In genomic region chr12:116594325-116595038, GRCh38 we compare ENCODE assay signal across 10 cellular contexts. TPM values are rescaled to one million over a fixed set of nuclear protein-coding genes. Genes with fewer than 3 reads are reported as not detected.
A peak's percentile ranks its signal among the peaks of the same experiment; 100 is the strongest.
DNase-seq lines count a peak whose midpoint lies in the region; ATAC-seq and TF ChIP-seq lines count a peak whose summit lies in the region.
"Had no signal": no experiment of that assay in that cellular context is flagged by ENCODE, and none has a peak within 500 bp of the region (broad histone marks: within the 10 kb centered on the region; RNA-seq: fewer than 3 reads in every experiment).

No MANE protein-coding gene starts in this region.

- intact Hi-C loops in left cardiac atrium (cut with DNase I) (loop anchor here (5.0 to 10.0 kb wide), 3 partner anchors 317 to 597 kb away; partner anchors contain the start of gene MED13L (in 1 of the 2)), A673 (cut with micrococcal nuclease; ENCODE audit: unreplicated experiment) (no loop called here)

- CTCF ChIA-PET in A673 (lab: Charles Lee): no interaction called here

- DNase-seq in activated CD4-positive, CD25-positive, alpha-beta regulatory T cell (lab: John Stamatoyannopoulos, UW): no peak
- peak; percentile 11 to 12 for DNase-seq in activated CD4-positive, alpha-beta T cell treated with anti-CD3 and anti-CD28 coated beads, Interleukin-2, amount 50 U/mL, for 4 hours
- DNase-seq in left cardiac atrium: peak; percentile 51
- no peak for DNase-seq in A673 (ENCODE audit: low spot score)
- DNase-seq in NCI-H1417 treated with DMSO at 0.1 percent for 48 hours (lab: John Stamatoyannopoulos, UW): no peak
- no peak for DNase-seq in NCI-H345 treated with DMSO at 0.1 percent for 48 hours (lab: John Stamatoyannopoulos, UW; ENCODE audit: unreplicated experiment)
- DNase-seq: brain microvascular endothelial cell had no signal

- H3K36me3 ChIP-seq in A673 (ENCODE audit: insufficient read depth, low read length, poor library complexity, severe bottlenecking): no peaks in the 10 kb centered on the region
- H3K36me3 ChIP-seq: brain microvascular endothelial cell, vagina had no signal

- H3K27ac ChIP-seq in A673 (ENCODE audit: low read depth, low read length, poor library complexity, severe bottlenecking): no peak overlapping the region
- H3K27ac ChIP-seq: brain microvascular endothelial cell, vagina had no signal

- no peaks in the 10 kb centered on the region for H3K27me3 Mint-ChIP-seq in stimulated activated naive CD8-positive, alpha-beta T cell treated with anti-CD3 and anti-CD28 coated beads, Interleukin-15, Interleukin-2, amounts not matched to agents 100 ng/mL and 50 ng/mL, for 24 hours

- H3K4me3 Mint-ChIP-seq in stimulated activated naive CD8-positive, alpha-beta T cell treated with anti-CD3 and anti-CD28 coated beads, Interleukin-15, Interleukin-2, amounts not matched to agents 100 ng/mL and 50 ng/mL, for 24 hours: peak overlapping the region; percentile 57

- H3K36me3 Mint-ChIP-seq in stimulated activated naive CD8-positive, alpha-beta T cell treated with anti-CD3 and anti-CD28 coated beads, Interleukin-15, Interleukin-2, amounts not matched to agents 100 ng/mL and 50 ng/mL, for 24 hours (ENCODE audit: low read depth): no peaks in the 10 kb centered on the region

- H3K9me3 Mint-ChIP-seq in stimulated activated naive CD8-positive, alpha-beta T cell treated with anti-CD3 and anti-CD28 coated beads, Interleukin-15, Interleukin-2, amounts not matched to agents 100 ng/mL and 50 ng/mL, for 24 hours: no peaks in the 10 kb centered on the region

- POLR2A ChIA-PET in A673 (lab: Charles Lee; ENCODE audit: low non-redundant PET): no interaction called here

- H3K4me1 ChIP-seq in A673 (ENCODE audit: insufficient read depth, low read length, poor library complexity, severe bottlenecking): peaks cover 17% of the 10 kb centered on the region

- peaks cover 34% of the 10 kb centered on the region for H3K4me1 Mint-ChIP-seq in stimulated activated naive CD8-positive, alpha-beta T cell treated with anti-CD3 and anti-CD28 coated beads, Interleukin-15, Interleukin-2, amounts not matched to agents 100 ng/mL and 50 ng/mL, for 24 hours (ENCODE audit: low read depth)

- no TSS peak for BruUV-seq in A673 (replicated peaks; lab: Mats Ljungman, UMichigan)

- no peaks in the 10 kb centered on the region for H3K9me3 ChIP-seq in A673 (ENCODE audit: low read depth, low read length, poor library complexity, severe bottlenecking)
- H3K9me3 ChIP-seq: vagina had no signal

- no peak overlapping the region for H3K4me3 ChIP-seq in A673 (ENCODE audit: low read depth, low read length, poor library complexity, severe bottlenecking)
- H3K4me3 ChIP-seq: vagina had no signal

- H3K27me3 ChIP-seq in A673 (replicated peaks; ENCODE audit: insufficient read depth, low read depth, low read length, poor library complexity): no peaks in the 10 kb centered on the region
- H3K27me3 ChIP-seq: brain microvascular endothelial cell, vagina had no signal

- H3K27ac Mint-ChIP-seq in stimulated activated naive CD8-positive, alpha-beta T cell treated with anti-CD3 and anti-CD28 coated beads, Interleukin-15, Interleukin-2, amounts not matched to agents 100 ng/mL and 50 ng/mL, for 24 hours: peak overlapping the region; percentile 87

- ATAC-seq in activated CD4-positive, CD25-positive, alpha-beta regulatory T cell treated with anti-CD3 and anti-CD28 coated beads, Interleukin-2, amount 50 U/mL, for 24 hours: peak; percentile 35 to 65
- peak; percentile 13 to 33 for ATAC-seq in left cardiac atrium

- no peak for TF ChIP-seq CTCF in A673 (conservative IDR thresholded peaks at IDR 0.05; ENCODE audit: low read depth, low read length)

RNA-seq across cellular contexts. Expression of gene MAP1LC3B2, which starts 35.3 kb away (rescaled TPM):
- total RNA-seq in left cardiac atrium: 1 to 10 TPM; 1.3 to 2.1 TPM
- total RNA-seq in A673 (2021): 1.7 and 3.9 TPM in 2 replicates
- total RNA-seq: vagina had no signal

Comparison
In these comparisons a context has a peak if more than half of its experiments do, and no peak if none do; other contexts are left out.
1. DNase-seq: peak in activated CD4-positive, alpha-beta T cell treated with anti-CD3 and anti-CD28 coated beads, Interleukin-2, amount 50 U/mL, for 4 hours (2 of 2) and left cardiac atrium (single experiment); none in activated CD4-positive, CD25-positive, alpha-beta regulatory T cell (0 of 4), A673 (single experiment), NCI-H1417 treated with DMSO at 0.1 percent for 48 hours (single experiment) and NCI-H345 treated with DMSO at 0.1 percent for 48 hours (single experiment).